Comparison of ENCODE assay signal across 11 cellular contexts in the genomic region with DNA sequence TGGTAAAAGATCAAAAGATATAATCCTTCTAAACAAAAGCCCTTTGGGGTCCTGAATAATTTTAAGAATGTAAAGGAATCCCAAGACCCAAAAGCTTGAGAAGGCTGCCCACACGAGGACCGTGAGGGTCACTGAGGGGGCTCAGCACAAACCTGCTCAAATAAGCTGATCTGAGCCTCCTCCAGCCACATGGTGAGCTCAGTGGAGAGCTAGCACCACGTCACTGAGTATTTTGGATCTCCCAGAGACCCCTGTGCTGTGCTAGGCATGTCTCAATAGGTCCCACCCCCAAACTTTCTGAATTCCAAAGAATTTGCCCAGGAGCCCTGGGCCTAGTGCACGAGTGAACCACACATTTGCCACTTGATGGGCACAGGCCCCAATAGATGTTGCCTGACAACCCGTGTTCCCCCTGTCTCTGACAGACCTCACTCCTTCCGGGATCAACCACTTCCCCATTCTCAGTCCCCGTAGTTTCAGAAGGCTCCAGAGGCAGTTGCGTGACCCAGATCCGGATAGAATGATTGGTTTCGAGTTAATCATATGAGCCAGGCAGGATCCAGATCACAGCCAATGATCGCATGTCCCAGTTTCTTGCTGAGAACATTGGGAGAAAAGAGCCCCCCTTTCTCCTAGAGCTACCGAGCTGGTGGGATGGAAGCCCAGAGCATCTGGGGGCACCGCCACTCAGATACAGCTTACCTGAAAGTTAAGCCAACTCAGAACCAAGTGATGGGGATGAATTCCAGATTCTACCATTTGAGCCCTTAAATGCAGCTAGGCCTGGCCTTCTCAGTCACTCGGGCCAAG.
DNase-seq lines count a peak whose midpoint lies in the region; ATAC-seq, FAIRE-seq and TF ChIP-seq lines count a peak whose summit lies in the region.
"Had no signal": no experiment of that assay in that cellular context is flagged by ENCODE, and none has a peak within 500 bp of the region (broad histone marks: within the 10 kb centered on the region; RNA-seq: fewer than 3 reads in every experiment).

No MANE protein-coding gene starts in this region.

- no peaks in the 10 kb centered on the region for H3K9me3 ChIP-seq in K562 (replicated peaks; ENCODE audit: control insufficient read depth, insufficient read depth, low read depth, low read length)

- TF ChIP-seq POLR2A in K562 (conservative IDR thresholded peaks at IDR 0.05) (no peak), H54 (IDR thresholded peaks at IDR 0.05; ENCODE audit: low read depth, low read length) (no peak)

- no peak overlapping the region for H2AFZ ChIP-seq in K562 (ENCODE audit: low read depth, low read length)

- no peaks in the 10 kb centered on the region for H3K27me3 ChIP-seq in K562 (ENCODE audit: control insufficient read depth in 2 of 2, insufficient read depth in 2 of 2, low read length in 2 of 2)

- TF ChIP-seq RAD21 in K562 (CRISPR knock-in tag; conservative IDR thresholded peaks at IDR 0.05 in 1 of 2, IDR thresholded peaks at IDR 0.05 in 1 of 2): no peak

- no peak overlapping the region for H3K4me3 Mint-ChIP-seq in activated naive CD8-positive, alpha-beta T cell treated with anti-CD3 and anti-CD28 coated beads, Interleukin-2, amount 50 U/mL, for 24 hours
- H3K4me3 Mint-ChIP-seq: activated naive CD4-positive, alpha-beta T cell treated with anti-CD3 and anti-CD28 coated beads, Interleukin-2, amount 50 U/mL, for 24 hours had no signal

- POLR2A ChIA-PET in K562 (lab: Yijun Ruan, JAX): interaction anchor here (0.6 to 1.4 kb wide), 3 partner anchors 11 to 51 kb away, joined by 3 to 4 read pairs (median 3); no protein-coding TSS in a partner anchor
- POLR2A ChIA-PET in RWPE1 (lab: Yijun Ruan, JAX; ENCODE audit: low non-redundant PET): no interaction called here

- 29% methylated on average over 12 of the region's 14 CpGs for WGBS in K562 (ENCODE audit: insufficient coverage, low coverage, missing lambda C conversion rate)

- in situ Hi-C loops in K562 (cut with MboI): no loop called here

- H4K20me1 ChIP-seq in K562 (replicated peaks; ENCODE audit: control insufficient read depth, insufficient read depth, low read length): no peaks in the 10 kb centered on the region

- no peak overlapping the region; a peak in 1 of 4 replicates for H3K9ac ChIP-seq in K562 (ENCODE audit: insufficient read depth in 1 of 2, low read depth in 2 of 2, low read length in 2 of 2)

- H3K9me1 ChIP-seq in K562 (ENCODE audit: control insufficient read depth, insufficient read depth, low read length): no peaks in the 10 kb centered on the region

- H3K27me3 Mint-ChIP-seq in activated naive CD8-positive, alpha-beta T cell treated with anti-CD3 and anti-CD28 coated beads, Interleukin-2, amount 50 U/mL, for 24 hours: no peaks in the 10 kb centered on the region
- H3K27me3 Mint-ChIP-seq: activated naive CD4-positive, alpha-beta T cell treated with anti-CD3 and anti-CD28 coated beads, Interleukin-2, amount 50 U/mL, for 24 hours had no signal

- H3K36me3 Mint-ChIP-seq in activated naive CD8-positive, alpha-beta T cell treated with anti-CD3 and anti-CD28 coated beads, Interleukin-2, amount 50 U/mL, for 24 hours (ENCODE audit: low read depth): no peaks in the 10 kb centered on the region
- H3K36me3 Mint-ChIP-seq: activated naive CD4-positive, alpha-beta T cell treated with anti-CD3 and anti-CD28 coated beads, Interleukin-2, amount 50 U/mL, for 24 hours had no signal

- TF ChIP-seq EP300 in K562 (IDR thresholded peaks at IDR 0.05; ENCODE audit: low read length): no peak

- H3K27ac Mint-ChIP-seq in activated naive CD8-positive, alpha-beta T cell treated with anti-CD3 and anti-CD28 coated beads, Interleukin-2, amount 50 U/mL, for 24 hours: no peak overlapping the region
- H3K27ac Mint-ChIP-seq: activated naive CD4-positive, alpha-beta T cell treated with anti-CD3 and anti-CD28 coated beads, Interleukin-2, amount 50 U/mL, for 24 hours had no signal

- ATAC-seq in GM18861 (IDR thresholded peaks at IDR 0.05; ENCODE audit: unreplicated experiment) (peak; percentile 56), HG03159 (IDR thresholded peaks at IDR 0.05; ENCODE audit: unreplicated experiment) (peak; percentile 72), K562 (no peak)
- ATAC-seq in activated naive CD8-positive, alpha-beta T cell treated with anti-CD3 and anti-CD28 coated beads, Interleukin-2, amount 50 U/mL, for 24 hours: no peak

- H3K4me1 Mint-ChIP-seq in activated naive CD8-positive, alpha-beta T cell treated with anti-CD3 and anti-CD28 coated beads, Interleukin-2, amount 50 U/mL, for 24 hours: peaks cover 7% of the 10 kb centered on the region
- H3K4me1 Mint-ChIP-seq: activated naive CD4-positive, alpha-beta T cell treated with anti-CD3 and anti-CD28 coated beads, Interleukin-2, amount 50 U/mL, for 24 hours had no signal

- no peaks in the 10 kb centered on the region for H3K9me3 Mint-ChIP-seq in activated naive CD8-positive, alpha-beta T cell treated with anti-CD3 and anti-CD28 coated beads, Interleukin-2, amount 50 U/mL, for 24 hours
- H3K9me3 Mint-ChIP-seq: activated naive CD4-positive, alpha-beta T cell treated with anti-CD3 and anti-CD28 coated beads, Interleukin-2, amount 50 U/mL, for 24 hours had no signal

- intact Hi-C loops in K562 (cut with micrococcal nuclease): no loop called here
- intact Hi-C loops in posterior vena cava (cut with DNase I): no loop called here

- no peak overlapping the region for H3K4me2 ChIP-seq in K562 (ENCODE audit: insufficient read depth, low read length)

- H3K4me1 ChIP-seq in K562 (replicated peaks in 1 of 2; ENCODE audit: control insufficient read depth in 2 of 2, insufficient read depth in 2 of 2, low read length in 2 of 2): peaks cover 14 to 20% of the 10 kb centered on the region in 2 experiments; a peak in 4 of 5 replicates

- H3K27ac ChIP-seq in K562 (ENCODE audit: extremely low read depth, low read depth, low read length) (no peak overlapping the region), RWPE1 (no peak overlapping the region)

- no peak for DNase-seq in K562 (ENCODE audit: extremely low read depth in 1 of 4, low spot score in 3 of 4)
- peak; percentile 83 for DNase-seq in posterior vena cava (ENCODE audit: low spot score)
- no peak for DNase-seq in H54 (ENCODE audit: insufficient read length, low spot score)
- no peak for DNase-seq in RWPE1 (ENCODE audit: low spot score)
- DNase-seq in activated naive CD8-positive, alpha-beta T cell treated with anti-CD3 and anti-CD28 coated beads, Interleukin-2, amount 50 U/mL, for 24 hours: no peak
- no peak for DNase-seq in NK-92 (lab: John Stamatoyannopoulos, UW; ENCODE audit: unreplicated experiment)
- DNase-seq: foreskin melanocyte, RPMI8226 had no signal

- FAIRE-seq in K562 (lab: Jason Lieb, UNC) (no peak), H54 (lab: Jason Lieb, UNC) (no peak)

- no peaks in the 10 kb centered on the region for H3K36me3 ChIP-seq in K562 (ENCODE audit: control insufficient read depth, insufficient read depth, low read length)

- CTCF ChIA-PET in K562 (lab: Yijun Ruan, JAX; ENCODE audit: low intra/inter-chr PET ratio): no interaction called here
- CTCF ChIA-PET in RWPE1 (lab: Yijun Ruan, JAX): interaction anchor here (0.6 to 1.8 kb wide), 3 partner anchors 10 to 473 kb away, joined by 3 to 8 read pairs (median 3); no protein-coding TSS in a partner anchor

- no peak for TF ChIP-seq CTCF in K562 (IDR thresholded peaks at IDR 0.05 in 2 of 3, conservative IDR thresholded peaks at IDR 0.05 in 1 of 3; ENCODE audit: insufficient read depth in 2 of 3, low read depth in 1 of 3, low read length in 3 of 3)
- TF ChIP-seq CTCF in RWPE1 (conservative IDR thresholded peaks at IDR 0.05; ENCODE audit: low read depth): no peak

- H3K4me3 ChIP-seq in K562: no peak overlapping the region

- no peaks in the 10 kb centered on the region for H3K79me2 ChIP-seq in K562 (ENCODE audit: control insufficient read depth, insufficient read depth, low read length)

- BruUV-seq in K562 (replicated peaks; lab: Mats Ljungman, UMichigan): no TSS peak

TF ChIP-seq in K562, 482 proteins besides CTCF, POLR2A, EP300 and RAD21:
- no peak for TF ChIP-seq BRD4 (IDR thresholded peaks at IDR 0.05)
- peak; percentile 82 for TF ChIP-seq SPI1 (IDR thresholded peaks at IDR 0.05; ENCODE audit: borderline replicate concordance, low read depth, low read length)

Comparison
In these comparisons a context has a peak if more than half of its experiments do, and no peak if none do; other contexts are left out.
1. ATAC-seq: peak in GM18861 (single experiment) and HG03159 (single experiment); none in K562 (single experiment) and activated naive CD8-positive, alpha-beta T cell treated with anti-CD3 and anti-CD28 coated beads, Interleukin-2, amount 50 U/mL, for 24 hours (single experiment).